1 cellular context compared by ENCODE assay signal in the genomic region with DNA sequence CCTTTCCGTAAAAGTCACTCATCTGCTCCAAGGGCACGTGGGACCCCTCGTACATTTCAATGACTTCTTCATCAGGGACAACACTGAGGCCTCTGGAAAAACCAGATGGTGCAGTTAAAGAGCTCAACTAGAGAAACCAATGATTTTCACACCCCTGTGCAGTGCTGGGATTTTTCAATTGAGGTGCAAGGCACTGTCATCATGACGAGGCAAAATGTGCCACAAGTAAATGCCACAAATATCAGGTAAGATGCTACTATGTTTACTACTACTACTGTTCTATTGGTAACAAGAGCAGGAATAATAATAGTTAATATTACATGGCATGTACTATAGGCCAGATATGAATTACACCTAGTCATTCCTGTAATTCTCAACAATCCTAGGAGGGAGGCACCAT.
TF ChIP-seq lines count a peak whose summit lies in the region.

No MANE protein-coding gene starts in this region.

TF ChIP-seq in K562, 482 proteins besides CTCF, POLR2A, EP300 and RAD21 (continued from another document):
- peak; percentile 43; the same call in 1 of the 2 replicates for TF ChIP-seq ZNF592 (IDR thresholded peaks at IDR 0.05)
